In the genomic region with DNA sequence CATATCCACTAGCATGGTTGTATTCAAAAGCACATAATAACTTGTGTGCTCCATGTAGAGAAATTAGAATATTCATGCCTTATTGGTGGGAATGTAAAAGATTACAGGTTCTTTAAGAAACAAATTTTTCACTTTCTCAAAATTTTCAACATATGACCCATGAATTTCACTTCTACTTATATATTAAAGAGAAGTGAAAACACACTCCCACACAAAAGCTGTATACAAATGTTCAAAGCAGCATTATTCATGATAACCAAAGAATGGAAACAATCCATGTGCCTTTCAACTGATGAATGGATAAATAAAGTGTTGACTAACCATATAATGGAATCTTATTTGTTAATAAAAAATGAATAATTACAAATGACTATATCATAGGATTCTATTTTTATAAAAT, we compare ENCODE assay signal across 18 cellular contexts.
"Had no signal": no experiment of that assay in that cellular context is flagged by ENCODE, and none has a peak within 500 bp of the region (broad histone marks: within the 10 kb centered on the region; RNA-seq: fewer than 3 reads in every experiment).

No MANE protein-coding gene starts in this region.

- H3K27me3 ChIP-seq: foreskin keratinocyte, neutrophil, right lobe of liver, tibial artery, upper lobe of right lung, vagina had no signal

- ATAC-seq: foreskin keratinocyte; naive thymus-derived CD4-positive, alpha-beta T cell; psoas muscle; right lobe of liver; stimulated activated effector memory CD8-positive, alpha-beta T cell treated with anti-CD3 and anti-CD28 coated beads, Interleukin-12 subunit alpha, Interleukin-12 subunit beta, amount 100 ng/mL, for 72 hours; upper lobe of right lung had no signal

- H3K4me3 ChIP-seq: psoas muscle, right lobe of liver, tibial artery, upper lobe of right lung, vagina had no signal

- H3K4me1 ChIP-seq: foreskin keratinocyte, psoas muscle, right lobe of liver, tibial artery, upper lobe of right lung, vagina had no signal

- H3K36me3 ChIP-seq: neutrophil, right lobe of liver, tibial artery, upper lobe of right lung, vagina had no signal

- H3K27ac ChIP-seq: foreskin keratinocyte, neutrophil, psoas muscle, right lobe of liver, tibial artery, upper lobe of right lung, vagina had no signal

- H3K9me3 ChIP-seq: neutrophil, psoas muscle, right lobe of liver, tibial artery, upper lobe of right lung, vagina had no signal

- DNase-seq: dermis blood vessel endothelial cell; erythroblast; foreskin keratinocyte; hippocampal formation; kidney glomerular epithelial cell; mesendoderm; naive thymus-derived CD4-positive, alpha-beta T cell; nephron progenitor cell; psoas muscle; retina; right lobe of liver; stimulated activated CD4-positive, alpha-beta T cell treated with anti-CD3 and anti-CD28 coated beads, Interleukin-4, amount 100 ng/mL, for 1 hour; stimulated activated CD8-positive, alpha-beta memory T cell treated with anti-CD3 and anti-CD28 coated beads, Interleukin-4, amount 100 ng/mL, for 48 hours; tibial artery; upper lobe of right lung had no signal
